ENCODE assay signal across 23 cellular contexts in the genomic region with DNA sequence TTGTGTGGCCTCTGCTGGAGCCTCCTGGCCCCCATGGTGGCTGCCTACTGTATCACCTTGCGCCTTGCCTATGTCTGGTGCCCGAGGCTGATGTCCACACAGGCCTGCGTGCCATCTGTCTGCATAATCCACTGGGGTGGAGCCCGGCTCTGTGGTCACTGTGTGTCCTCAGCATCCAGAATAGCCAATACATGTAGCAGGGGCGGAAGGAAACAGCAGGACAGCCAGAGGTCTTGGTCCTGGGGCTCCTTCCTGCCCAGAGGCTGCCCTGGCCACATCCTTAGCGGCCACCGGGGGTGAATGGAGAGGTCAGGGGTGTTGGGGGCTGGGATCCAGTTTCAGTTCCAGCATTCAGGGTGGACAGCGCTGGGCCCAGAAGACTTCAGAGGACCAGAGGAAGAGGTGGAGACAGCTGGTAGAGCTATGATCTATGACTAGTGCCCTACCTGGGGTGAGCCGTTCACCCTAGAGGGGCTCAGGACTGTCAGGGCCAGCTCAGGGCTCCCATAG. TPM values are rescaled to one million over a fixed set of nuclear protein-coding genes. Genes with fewer than 3 reads are reported as not detected.
A peak's percentile ranks its signal among the peaks of the same experiment; 100 is the strongest.
DNase-seq lines count a peak whose midpoint lies in the region; ATAC-seq and TF ChIP-seq lines count a peak whose summit lies in the region.
"Had no signal": no experiment of that assay in that cellular context is flagged by ENCODE, and none has a peak within 500 bp of the region (broad histone marks: within the 10 kb centered on the region; RNA-seq: fewer than 3 reads in every experiment).

No MANE protein-coding gene starts in this region.

- H3K4me1 Mint-ChIP-seq in nephron, result peaks cover 33% of the 10 kb centered on the region

- no peak overlapping the region for H3K27ac ChIP-seq in right atrium auricular region
- H3K27ac ChIP-seq in dorsolateral prefrontal cortex, result peak overlapping the region in 36 of 59 donors; percentile 5 to 71 (median 34)
- H3K27ac ChIP-seq in upper lobe of right lung, result no peak overlapping the region
- H3K27ac ChIP-seq: gastroesophageal sphincter, neutrophil, SJSA1, vagina had no signal

- intact Hi-C loops in cardiac septum (cut with DNase I), result no loop called here
- intact Hi-C loops in dorsolateral prefrontal cortex (cut with DNase I), result loop anchor here in 1 of 2 donors (10.0 kb wide), 1 partner anchor 268 kb away; no protein-coding TSS in a partner anchor
- intact Hi-C loops in upper lobe of right lung (cut with DNase I), result no loop called here

- peaks cover 12% of the 10 kb centered on the region for H3K36me3 Mint-ChIP-seq in nephron (ENCODE audit: low read depth)

- no peaks in the 10 kb centered on the region for H3K9me3 Mint-ChIP-seq in nephron
- H3K9me3 Mint-ChIP-seq: stimulated activated effector memory CD8-positive, alpha-beta T cell treated with anti-CD3 and anti-CD28 coated beads, Interleukin-12 subunit alpha, Interleukin-12 subunit beta, amount 100 ng/mL, for 72 hours had no signal

- H3K27ac Mint-ChIP-seq in nephron, result peak overlapping the region; percentile 34 to 69 (median 64)
- H3K27ac Mint-ChIP-seq: stimulated activated effector memory CD8-positive, alpha-beta T cell treated with anti-CD3 and anti-CD28 coated beads, Interleukin-12 subunit alpha, Interleukin-12 subunit beta, amount 100 ng/mL, for 72 hours; T-helper 17 cell had no signal

- H3K9me3 ChIP-seq in right atrium auricular region (no peaks in the 10 kb centered on the region), upper lobe of right lung (no peaks in the 10 kb centered on the region)
- H3K9me3 ChIP-seq: adrenal gland, neutrophil, SJSA1, vagina had no signal

- no peaks in the 10 kb centered on the region for H3K27me3 ChIP-seq in right atrium auricular region
- H3K27me3 ChIP-seq in dorsolateral prefrontal cortex, result no peaks in the 10 kb centered on the region
- no peaks in the 10 kb centered on the region for H3K27me3 ChIP-seq in upper lobe of right lung
- H3K27me3 ChIP-seq: adrenal gland, neutrophil, SJSA1, vagina had no signal

- peak; percentile 69 for DNase-seq in cardiac septum (ENCODE audit: low spot score)
- no peak for DNase-seq in right atrium auricular region (ENCODE audit: low spot score)
- DNase-seq in dorsolateral prefrontal cortex, result peak in 5 of 10 donors; percentile 35 to 77 (median 43)
- peak; percentile 43 for DNase-seq in upper lobe of right lung
- no peak for DNase-seq in NCI-H2227 treated with DMSO at 0.1 percent for 48 hours (lab: John Stamatoyannopoulos, UW)
- DNase-seq in NCI-H1417 (lab: John Stamatoyannopoulos, UW), result no peak
- no peak for DNase-seq in COLO668 (lab: John Stamatoyannopoulos, UW; ENCODE audit: unreplicated experiment)
- DNase-seq: activated CD8-positive, alpha-beta memory T cell treated with anti-CD3 and anti-CD28 coated beads, Interleukin-2, amount 50 U/mL, for 4 hours; activated effector memory CD4-positive, alpha-beta T cell treated with anti-CD3 and anti-CD28 coated beads, Interleukin-2, amount 50 U/mL, for 16 hours; effector CD4-positive, alpha-beta T cell; kidney glomerular epithelial cell; NCI-H748 treated with DMSO at 0.1 percent for 48 hours; OCI-M1; retina; T-helper 17 cell had no signal

- no peaks in the 10 kb centered on the region for H3K4me1 ChIP-seq in right atrium auricular region
- no peaks in the 10 kb centered on the region for H3K4me1 ChIP-seq in upper lobe of right lung
- H3K4me1 ChIP-seq: adrenal gland, gastroesophageal sphincter, vagina had no signal

- TF ChIP-seq CTCF in right atrium auricular region (IDR thresholded peaks at IDR 0.05) (no peak), dorsolateral prefrontal cortex (IDR thresholded peaks at IDR 0.05 in 54 of 56, conservative IDR thresholded peaks at IDR 0.05 in 2 of 56; ENCODE audit: low read depth in 1 of 56, partially characterized antibody in 56 of 56) (no peak), nephron (IDR thresholded peaks at IDR 0.05; ENCODE audit: unreplicated experiment in 3 of 3) (no peak), upper lobe of right lung (IDR thresholded peaks at IDR 0.05) (no peak)

- ATAC-seq in upper lobe of right lung, result no peak
- ATAC-seq: gastroesophageal sphincter, T-helper 17 cell had no signal

- no peak overlapping the region for H3K4me3 Mint-ChIP-seq in nephron
- H3K4me3 Mint-ChIP-seq: stimulated activated effector memory CD8-positive, alpha-beta T cell treated with anti-CD3 and anti-CD28 coated beads, Interleukin-12 subunit alpha, Interleukin-12 subunit beta, amount 100 ng/mL, for 72 hours; T-helper 17 cell had no signal

- peaks cover 4% of the 10 kb centered on the region for H3K27me3 Mint-ChIP-seq in nephron (ENCODE audit: low read depth)
- H3K27me3 Mint-ChIP-seq: T-helper 17 cell had no signal

- H3K36me3 ChIP-seq in right atrium auricular region (peaks cover 20% of the 10 kb centered on the region), upper lobe of right lung (peaks cover 23% of the 10 kb centered on the region)

- H3K4me3 ChIP-seq in right atrium auricular region (no peak overlapping the region), dorsolateral prefrontal cortex (no peak overlapping the region), upper lobe of right lung (no peak overlapping the region)
- H3K4me3 ChIP-seq: adrenal gland, gastroesophageal sphincter, SJSA1, vagina had no signal

RNA-seq across cellular contexts. Expression of a gene that starts 15.8 kb away (rescaled TPM):
- 56.1 TPM for total RNA-seq in cardiac septum
- total RNA-seq in right atrium auricular region, result 10 to 100 TPM; 43.9 to 44.9 TPM
- total RNA-seq in dorsolateral prefrontal cortex, result 10 to 100 TPM; 51.6 to 96.6 (median 65.9) TPM
- total RNA-seq in upper lobe of right lung, result 54.7 TPM

RNA-seq across cellular contexts. Expression of a gene that starts 27.3 kb away (rescaled TPM):
- total RNA-seq in cardiac septum (3.7 TPM), right atrium auricular region (10 to 100 TPM; 11.1 to 21.0 TPM), dorsolateral prefrontal cortex (1 to 10 TPM; 1.4 to 8.9 (median 4.0) TPM), upper lobe of right lung (0.23 TPM)
- total RNA-seq: esophagus mucosa had no signal

Comparison
In these comparisons a context has a peak if more than half of its experiments do, and no peak if none do; other contexts are left out.
1. DNase-seq: peak in cardiac septum (single experiment) and upper lobe of right lung (single experiment); none in right atrium auricular region (single experiment), NCI-H2227 treated with DMSO at 0.1 percent for 48 hours (single experiment), NCI-H1417 (0 of 3) and COLO668 (single experiment).
2. H3K27ac ChIP-seq: peak in dorsolateral prefrontal cortex (36 of 59); none in right atrium auricular region (0 of 2) and upper lobe of right lung (single experiment).